ENCODE assay signal across 8 cellular contexts in the genomic region with DNA sequence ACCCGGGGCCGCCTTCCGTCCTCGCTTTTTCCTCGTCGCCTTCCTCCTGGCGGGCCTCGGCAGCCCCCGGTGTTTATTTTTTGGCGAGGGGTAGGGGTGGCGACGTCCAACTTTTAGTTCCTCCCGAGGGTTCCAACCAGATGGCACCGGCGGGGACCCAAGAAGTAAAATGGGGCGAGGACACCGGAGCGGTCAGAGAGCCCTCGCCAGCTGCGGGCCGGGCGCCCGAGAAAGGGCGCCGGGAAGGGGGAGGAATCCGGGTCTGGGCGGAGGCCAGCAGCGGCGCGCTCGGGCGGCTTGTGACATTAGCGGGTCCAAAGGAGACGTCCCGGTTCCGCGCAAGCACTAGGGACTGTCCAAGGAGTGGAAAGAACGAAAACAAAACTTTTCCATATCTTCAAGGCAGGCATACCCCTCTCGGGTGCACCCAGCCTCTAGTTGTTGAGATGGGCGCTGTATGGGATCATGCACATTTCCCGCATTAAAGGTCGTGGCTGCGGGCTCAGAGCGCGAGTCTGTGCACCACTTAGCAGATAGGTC. TPM values are rescaled to one million over a fixed set of nuclear protein-coding genes. Genes with fewer than 3 reads are reported as not detected.
DNase-seq lines count a peak whose midpoint lies in the region; ATAC-seq and TF ChIP-seq lines count a peak whose summit lies in the region.

No MANE protein-coding gene starts in this region.

- H3K27me3 Mint-ChIP-seq in mesothelial cell of epicardium (ENCODE audit: low read depth): no peaks in the 10 kb centered on the region

- peaks cover 42% of the 10 kb centered on the region for H3K4me1 Mint-ChIP-seq in mesothelial cell of epicardium

- H3K27me3 ChIP-seq in HUES6 (ENCODE audit: control insufficient read depth, insufficient read depth, low read length) (peaks cover 10% of the 10 kb centered on the region; the same call in 1 of the 2 replicates), esophagus (ENCODE audit: control insufficient read depth in 1 of 2, insufficient read depth in 2 of 2, low read length in 2 of 2) (no peaks in the 10 kb centered on the region), thoracic aorta (replicated peaks; ENCODE audit: insufficient read depth) (no peaks in the 10 kb centered on the region)

- ATAC-seq in GM21367 (IDR thresholded peaks at IDR 0.05; ENCODE audit: unreplicated experiment) (peak; percentile 12), thoracic aorta (ENCODE audit: insufficient number of reproducible peaks, low FRiP score, low read depth) (peak; percentile 61)

- peak overlapping the region; percentile 89 for H3K27ac Mint-ChIP-seq in mesothelial cell of epicardium

- H3K9ac ChIP-seq in HUES6 (ENCODE audit: low read length): peak overlapping the region; percentile 88

- H3K36me3 ChIP-seq in HUES6 (ENCODE audit: control insufficient read depth, insufficient read depth, low read length) (peaks cover 20% of the 10 kb centered on the region), esophagus (ENCODE audit: control insufficient read depth in 2 of 2, insufficient read depth in 2 of 2, low read length in 1 of 2) (peaks cover 0 to 2% of the 10 kb centered on the region in 2 donors), thoracic aorta (peaks cover 4% of the 10 kb centered on the region)

- in situ Hi-C loops in Caki2 (cut with HindIII; ENCODE audit: low pct_unique_long_range_greater_than_20kb, low sequenced_read_pairs): no loop called here

- 1% methylated on average over 44 to 45 of the region's 45 CpGs for WGBS in esophagus, 2 donors

- H3K36me3 Mint-ChIP-seq in mesothelial cell of epicardium: peaks cover 17% of the 10 kb centered on the region

- H3K9me3 ChIP-seq in HUES6 (ENCODE audit: control insufficient read depth, insufficient read depth, low read depth, low read length) (peaks cover 16% of the 10 kb centered on the region), esophagus (ENCODE audit: control insufficient read depth in 2 of 2, insufficient read depth in 1 of 2, low read depth in 1 of 2, low read length in 1 of 2) (peaks cover 0 to 2% of the 10 kb centered on the region in 2 donors), thoracic aorta (no peaks in the 10 kb centered on the region)

- peak overlapping the region; percentile 85 for H3K4me3 Mint-ChIP-seq in mesothelial cell of epicardium

- peak; percentile 35 for DNase-seq in Caki2 (ENCODE audit: low read depth)
- DNase-seq in activated CD8-positive, alpha-beta memory T cell treated with anti-CD3 and anti-CD28 coated beads, Interleukin-2, amount 50 U/mL, for 4 hours: peak; percentile 14
- DNase-seq in mesothelial cell of epicardium (ENCODE audit: low spot score in 2 of 2, unreplicated experiment in 2 of 2): peak; percentile 24 to 61
- DNase-seq in thoracic aorta (ENCODE audit: low spot score): peak; percentile 10
- DNase-seq in SIG-M5 (lab: John Stamatoyannopoulos, UW): no peak

- TF ChIP-seq CTCF in mesothelial cell of epicardium (IDR thresholded peaks at IDR 0.05; ENCODE audit: unreplicated experiment) (no peak), thoracic aorta (IDR thresholded peaks at IDR 0.05) (no peak)

- H3K27ac ChIP-seq in HUES6 (ENCODE audit: low read depth, low read length): peak overlapping the region; percentile 76
- H3K27ac ChIP-seq in esophagus (ENCODE audit: low read depth in 2 of 2, low read length in 1 of 2): peak overlapping the region; percentile 89 to 97
- H3K27ac ChIP-seq in thoracic aorta: peak overlapping the region; percentile 99 to 100

- peaks cover 9% of the 10 kb centered on the region for H3K9me3 Mint-ChIP-seq in mesothelial cell of epicardium

- H3K4me1 ChIP-seq in HUES6 (ENCODE audit: control insufficient read depth, insufficient read depth, low read length): peaks cover 28% of the 10 kb centered on the region
- peaks cover 6 to 11% of the 10 kb centered on the region in 2 donors for H3K4me1 ChIP-seq in esophagus (ENCODE audit: control insufficient read depth in 2 of 2, insufficient read depth in 2 of 2, low read length in 1 of 2)
- peaks cover 17 to 44% of the 10 kb centered on the region in 2 donors for H3K4me1 ChIP-seq in thoracic aorta (ENCODE audit: control insufficient read depth in 1 of 2, low read depth in 2 of 2)

- H3K4me3 ChIP-seq in HUES6 (ENCODE audit: low read depth, low read length): peak overlapping the region; percentile 78
- H3K4me3 ChIP-seq in esophagus (ENCODE audit: low read depth in 1 of 2, low read length in 2 of 2): peak overlapping the region; percentile 82 to 89
- H3K4me3 ChIP-seq in thoracic aorta: peak overlapping the region; percentile 99

RNA-seq across cellular contexts. Expression of a gene that starts 0.7 kb away (rescaled TPM):
- 3.9 and 27.8 TPM in 2 replicates for total RNA-seq in Caki2 (2014; rRNA removed; shearing (Covaris generic); ENCODE audit: low replicate concordance)
- polyA plus RNA-seq in esophagus: 1 to 10 TPM; 5.5 to 7.2 TPM
- total RNA-seq in mesothelial cell of epicardium (39.2 to 43.1 TPM (median 40.8 TPM) in 3 replicates), thoracic aorta (10 to 100 TPM; 12.2 to 15.5 TPM)
